18 cellular contexts compared by ENCODE assay signal in genomic region chr12:34287986-34288962, GRCh38.
DNase-seq lines count a peak whose midpoint lies in the region; ATAC-seq, FAIRE-seq and TF ChIP-seq lines count a peak whose summit lies in the region.
"Had no signal": no experiment of that assay in that cellular context is flagged by ENCODE, and none has a peak within 500 bp of the region (broad histone marks: within the 10 kb centered on the region; RNA-seq: fewer than 3 reads in every experiment).

No MANE protein-coding gene starts in this region.

- in situ Hi-C loops in gastrocnemius medialis (cut with MboI; ENCODE audit: low sequenced_read_pairs in 4 of 4): no loop called here

- H3K36me3 Mint-ChIP-seq in CD14-positive monocyte (no peaks in the 10 kb centered on the region), H9 (ENCODE audit: insufficient read depth in 1 of 3, low read depth in 3 of 3) (peaks cover 11 to 26% (median 15%) of the 10 kb centered on the region in 3 experiments)
- H3K36me3 Mint-ChIP-seq: CD8-positive, alpha-beta memory T cell had no signal

- H3K27me3 ChIP-seq in H9 (ENCODE audit: insufficient read depth, low read length) (no peaks in the 10 kb centered on the region), gastrocnemius medialis (no peaks in the 10 kb centered on the region)

- H3K9me3 Mint-ChIP-seq in CD14-positive monocyte (peaks cover 60 to 81% (median 72%) of the 10 kb centered on the region in 7 donors), H9 (peaks cover 91 to 94% of the 10 kb centered on the region in 2 experiments)

- FAIRE-seq in kidney (lab: Jason Lieb, UNC): no peak

- no peak overlapping the region for H2BK120ac ChIP-seq in H9 (ENCODE audit: low read depth, low read length, poor library complexity, severe bottlenecking)

- no peak overlapping the region for H2AFZ ChIP-seq in H9 (ENCODE audit: low read length)

- WGBS in H9 (ENCODE audit: extremely low coverage, insufficient read length, low lambda C conversion rate): no CpG with 5 or more reads among the region's 32 CpGs

- no peak overlapping the region for H3K23ac ChIP-seq in H9 (ENCODE audit: insufficient read length, low read depth, low read length)

- H3K27ac Mint-ChIP-seq in CD14-positive monocyte (no peak overlapping the region), H9 (no peak overlapping the region)

- TF ChIP-seq POLR2A in gastrocnemius medialis (IDR thresholded peaks at IDR 0.05): no peak

- no peak overlapping the region for H3K4me3 Mint-ChIP-seq in CD14-positive monocyte
- H3K4me3 Mint-ChIP-seq in H9: no peak overlapping the region
- H3K4me3 Mint-ChIP-seq: CD8-positive, alpha-beta memory T cell had no signal

- no peak overlapping the region for H2BK12ac ChIP-seq in H9 (ENCODE audit: insufficient read length, low read depth, low read length)

- H3K36me3 ChIP-seq in kidney (ENCODE audit: control insufficient read depth in 1 of 2, insufficient read depth in 2 of 2, low read length in 2 of 2) (no peaks in the 10 kb centered on the region), gastrocnemius medialis (no peaks in the 10 kb centered on the region)

- H3K79me2 ChIP-seq in H9 (ENCODE audit: insufficient read depth, low read length): no peaks in the 10 kb centered on the region

- H3K18ac ChIP-seq in H9 (ENCODE audit: insufficient read length, low read depth, low read length): no peak overlapping the region

- no peak overlapping the region for H4K91ac ChIP-seq in H9 (ENCODE audit: insufficient read length, low read depth, low read length)

- H4K8ac ChIP-seq in H9 (replicated peaks; ENCODE audit: insufficient read length, low read depth, low read length): no peak overlapping the region

- H2AK5ac ChIP-seq in H9 (ENCODE audit: insufficient read length, low read length): no peak overlapping the region

- H3K9me3 ChIP-seq in H9 (ENCODE audit: control insufficient read depth, low read depth, low read length) (peaks cover 69% of the 10 kb centered on the region), kidney (ENCODE audit: control insufficient read depth in 1 of 2, low read length in 2 of 2) (peaks cover 3 to 22% of the 10 kb centered on the region in 2 donors), gastrocnemius medialis (no peaks in the 10 kb centered on the region)

- H3K79me1 ChIP-seq in H9 (ENCODE audit: insufficient read depth, low read depth, low read length, poor library complexity, severe bottlenecking): no peaks in the 10 kb centered on the region

- ATAC-seq in gastrocnemius medialis: no peak
- ATAC-seq: PC-3 had no signal

- H3K4me3 ChIP-seq in kidney (ENCODE audit: low read length in 2 of 2) (no peak overlapping the region), gastrocnemius medialis (no peak overlapping the region)

- H3K9ac ChIP-seq in H9 (ENCODE audit: extremely low read depth, insufficient read length, low read length): no peak overlapping the region
- H3K9ac ChIP-seq in kidney (ENCODE audit: low read length in 2 of 2): no peak overlapping the region

- H3K56ac ChIP-seq in H9 (ENCODE audit: insufficient read length, low read depth, low read length): no peak overlapping the region

- no peaks in the 10 kb centered on the region for H4K20me1 ChIP-seq in H9 (ENCODE audit: control insufficient read depth, insufficient read depth, insufficient read length)

- no peak overlapping the region for H3K4ac ChIP-seq in H9 (ENCODE audit: low read depth, low read length)

- H2BK15ac ChIP-seq in H9 (ENCODE audit: low read depth, low read length): no peak overlapping the region

- H3T11ph ChIP-seq in H9 (ENCODE audit: low read length): no peak overlapping the region

- TF ChIP-seq CTCF in CD14-positive monocyte (IDR thresholded peaks at IDR 0.05) (no peak), H9 (conservative IDR thresholded peaks at IDR 0.05) (no peak), kidney (IDR thresholded peaks at IDR 0.05; ENCODE audit: borderline replicate concordance, extremely low read depth, insufficient read depth) (no peak), gastrocnemius medialis (IDR thresholded peaks at IDR 0.05 in 4 of 5, conservative IDR thresholded peaks at IDR 0.05 in 1 of 5) (no peak)

- H3K14ac ChIP-seq in H9 (ENCODE audit: insufficient read depth, low read length): no peak overlapping the region

- intact Hi-C loops in CD14-positive monocyte (cut with micrococcal nuclease): no loop called here
- intact Hi-C loops in kidney (cut with DNase I): no loop called here
- intact Hi-C loops in posterior vena cava (cut with DNase I): no loop called here
- intact Hi-C loops in gastrocnemius medialis (cut with DNase I; ENCODE audit: low total_unique reads): no loop called here

- H3K27ac ChIP-seq in H9 (ENCODE audit: insufficient read length, low read depth, low read length) (no peak overlapping the region), kidney (ENCODE audit: low read depth in 2 of 2, low read length in 2 of 2) (no peak overlapping the region), gastrocnemius medialis (no peak overlapping the region)

- H3K27me3 Mint-ChIP-seq in CD14-positive monocyte (ENCODE audit: low read depth in 3 of 3) (peaks cover 0 to 3% (median 1%) of the 10 kb centered on the region in 3 donors), H9 (ENCODE audit: low read depth) (peaks cover 8% of the 10 kb centered on the region; the same call in 1 of the 2 replicates)

- H3K4me2 ChIP-seq in H9 (ENCODE audit: insufficient read depth, insufficient read length, low read length): no peak overlapping the region

- no peaks in the 10 kb centered on the region for H3K23me2 ChIP-seq in H9 (ENCODE audit: insufficient read length, low read depth, low read length, poor library complexity, severe bottlenecking)

- no peak overlapping the region for H2BK20ac ChIP-seq in H9 (ENCODE audit: low read depth, low read length, poor library complexity, severe bottlenecking)

- H2BK5ac ChIP-seq in H9 (ENCODE audit: insufficient read length, low read length): no peak overlapping the region

- H3K4me1 ChIP-seq in H9 (ENCODE audit: insufficient read depth, low read length) (no peaks in the 10 kb centered on the region), kidney (ENCODE audit: control insufficient read depth in 1 of 2, insufficient read depth in 1 of 2, low read depth in 1 of 2, low read length in 2 of 2) (no peaks in the 10 kb centered on the region), gastrocnemius medialis (no peaks in the 10 kb centered on the region)

- DNase-seq in CD14-positive monocyte (ENCODE audit: low spot score) (peak; percentile 29), H9 (peak; percentile 6), kidney (peak; percentile 45), posterior vena cava (ENCODE audit: low spot score) (peak; percentile 62), dermis blood vessel endothelial cell (no peak), gastrocnemius medialis (no peak), AG08396 (ENCODE audit: low spot score) (no peak)
- DNase-seq: CD8-positive, alpha-beta memory T cell; DMS 273 treated with DMSO at 0.1 percent for 48 hours; EL; H7; Karpas-422; MM.1S; NCI-H1105; NCI-H1694 treated with DMSO at 0.1 percent for 48 hours; NCI-H446 treated with DMSO at 0.1 percent for 48 hours; NCI-H748 treated with DMSO at 0.1 percent for 48 hours; PC-3 had no signal

- H3K4me1 Mint-ChIP-seq in CD14-positive monocyte (no peaks in the 10 kb centered on the region), H9 (no peaks in the 10 kb centered on the region)
- H3K4me1 Mint-ChIP-seq: CD8-positive, alpha-beta memory T cell had no signal

- H4K5ac ChIP-seq in H9 (ENCODE audit: insufficient read length, low read depth, low read length): no peak overlapping the region

Comparison
In these comparisons a context has a peak if more than half of its experiments do, and no peak if none do; other contexts are left out.
1. DNase-seq: peak in CD14-positive monocyte (single experiment), H9 (single experiment), kidney (single experiment) and posterior vena cava (single experiment); none in dermis blood vessel endothelial cell (single experiment), gastrocnemius medialis (0 of 2) and AG08396 (single experiment).